1 cellular context compared by ENCODE assay signal in the genomic region with DNA sequence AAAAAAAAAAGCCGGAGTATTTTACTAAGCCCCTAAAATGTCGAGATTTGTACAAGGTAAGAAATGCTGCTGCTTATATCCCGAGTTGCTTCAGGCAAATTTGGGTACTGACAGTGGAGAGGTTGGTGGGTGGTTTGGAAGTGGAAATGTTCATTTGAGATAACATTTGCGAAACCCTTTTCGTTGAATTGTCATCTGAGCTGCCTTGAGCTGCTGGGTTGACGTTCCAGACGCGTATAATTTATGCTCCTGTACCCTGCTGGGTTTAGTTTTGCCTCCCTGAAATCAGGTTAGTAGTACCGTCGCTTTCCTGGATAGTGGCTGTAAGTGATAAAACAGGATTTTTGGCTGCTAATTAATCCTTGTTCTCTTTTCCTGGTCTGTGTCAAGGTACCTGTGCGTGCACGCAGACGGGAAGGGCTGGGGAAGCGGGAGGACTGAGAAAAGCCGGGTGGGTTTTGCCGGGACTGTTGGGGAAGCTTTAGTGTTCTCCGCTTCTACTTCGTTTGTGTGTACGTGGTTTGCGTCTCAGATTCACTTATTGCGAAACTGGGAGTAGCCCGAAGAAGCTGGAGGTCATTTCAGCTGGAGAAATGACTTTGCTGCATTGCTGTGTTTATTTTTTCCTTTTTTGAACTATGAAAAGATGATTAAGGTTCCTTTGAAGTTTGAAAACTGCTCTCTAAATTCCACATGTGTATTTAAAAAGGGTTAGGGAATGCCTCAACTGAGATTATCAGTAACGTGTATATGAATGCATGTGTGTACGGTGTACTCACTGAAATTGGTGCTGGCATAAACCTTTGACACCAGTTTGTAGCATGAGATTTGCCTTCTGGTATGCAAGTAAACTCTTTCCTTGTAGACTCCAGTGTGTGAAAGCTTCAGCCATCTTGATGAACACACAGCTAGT.
A peak's percentile ranks its signal among the peaks of the same experiment; 100 is the strongest.
TF ChIP-seq lines count a peak whose summit lies in the region.

No MANE protein-coding gene starts in this region.

TF ChIP-seq in H1, 55 proteins besides CTCF, POLR2A, EP300 and RAD21 (continued from another document):
- TF ChIP-seq BACH1 (IDR thresholded peaks at IDR 0.05; ENCODE audit: low read length) (no peak), KDM1A (IDR thresholded peaks at IDR 0.05; ENCODE audit: borderline replicate concordance, low read length) (no peak), RBBP5 (IDR thresholded peaks at IDR 0.05; ENCODE audit: borderline replicate concordance, low read depth, low read length) (no peak), CBX8 (IDR thresholded peaks at IDR 0.05; ENCODE audit: borderline replicate concordance, low read depth, low read length) (no peak), MAFK (IDR thresholded peaks at IDR 0.05; ENCODE audit: low read depth, low read length) (no peak), TCF12 (IDR thresholded peaks at IDR 0.05; ENCODE audit: low read depth, low read length) (no peak), CHD2 (IDR thresholded peaks at IDR 0.05; ENCODE audit: low read length) (no peak), NANOG (IDR thresholded peaks at IDR 0.05; ENCODE audit: insufficient read depth, low read depth, low read length, poor library complexity, severe bottlenecking) (no peak), CREB1 (IDR thresholded peaks at IDR 0.05) (no peak), SRF (IDR thresholded peaks at IDR 0.05; ENCODE audit: low read depth, low read length) (no peak), SUZ12 (IDR thresholded peaks at IDR 0.05; ENCODE audit: low read length) (no peak), HDAC2 (IDR thresholded peaks at IDR 0.05; ENCODE audit: borderline replicate concordance in 1 of 2, low read depth in 2 of 2, low read length in 2 of 2) (no peak), POLR2AphosphoS5 (IDR thresholded peaks at IDR 0.05; ENCODE audit: low read depth, low read length) (peak; percentile 59; the same call in 1 of the 2 replicates), EZH2 (IDR thresholded peaks at IDR 0.05; ENCODE audit: low read depth, low read length, severe bottlenecking) (no peak), TAF1 (IDR thresholded peaks at IDR 0.05; ENCODE audit: low read depth, low read length) (no peak), ASH2L (IDR thresholded peaks at IDR 0.05; ENCODE audit: low read length) (peak; percentile 59)
- TF ChIP-seq, protein P1, sequence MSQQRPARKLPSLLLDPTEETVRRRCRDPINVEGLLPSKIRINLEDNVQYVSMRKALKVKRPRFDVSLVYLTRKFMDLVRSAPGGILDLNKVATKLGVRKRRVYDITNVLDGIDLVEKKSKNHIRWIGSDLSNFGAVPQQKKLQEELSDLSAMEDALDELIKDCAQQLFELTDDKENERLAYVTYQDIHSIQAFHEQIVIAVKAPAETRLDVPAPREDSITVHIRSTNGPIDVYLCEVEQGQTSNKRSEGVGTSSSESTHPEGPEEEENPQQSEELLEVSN (IDR thresholded peaks at IDR 0.05): no peak
TF ChIP-seq in H1: peak in this region for 12.
